ENCODE assay signal across 22 cellular contexts in the genomic region with DNA sequence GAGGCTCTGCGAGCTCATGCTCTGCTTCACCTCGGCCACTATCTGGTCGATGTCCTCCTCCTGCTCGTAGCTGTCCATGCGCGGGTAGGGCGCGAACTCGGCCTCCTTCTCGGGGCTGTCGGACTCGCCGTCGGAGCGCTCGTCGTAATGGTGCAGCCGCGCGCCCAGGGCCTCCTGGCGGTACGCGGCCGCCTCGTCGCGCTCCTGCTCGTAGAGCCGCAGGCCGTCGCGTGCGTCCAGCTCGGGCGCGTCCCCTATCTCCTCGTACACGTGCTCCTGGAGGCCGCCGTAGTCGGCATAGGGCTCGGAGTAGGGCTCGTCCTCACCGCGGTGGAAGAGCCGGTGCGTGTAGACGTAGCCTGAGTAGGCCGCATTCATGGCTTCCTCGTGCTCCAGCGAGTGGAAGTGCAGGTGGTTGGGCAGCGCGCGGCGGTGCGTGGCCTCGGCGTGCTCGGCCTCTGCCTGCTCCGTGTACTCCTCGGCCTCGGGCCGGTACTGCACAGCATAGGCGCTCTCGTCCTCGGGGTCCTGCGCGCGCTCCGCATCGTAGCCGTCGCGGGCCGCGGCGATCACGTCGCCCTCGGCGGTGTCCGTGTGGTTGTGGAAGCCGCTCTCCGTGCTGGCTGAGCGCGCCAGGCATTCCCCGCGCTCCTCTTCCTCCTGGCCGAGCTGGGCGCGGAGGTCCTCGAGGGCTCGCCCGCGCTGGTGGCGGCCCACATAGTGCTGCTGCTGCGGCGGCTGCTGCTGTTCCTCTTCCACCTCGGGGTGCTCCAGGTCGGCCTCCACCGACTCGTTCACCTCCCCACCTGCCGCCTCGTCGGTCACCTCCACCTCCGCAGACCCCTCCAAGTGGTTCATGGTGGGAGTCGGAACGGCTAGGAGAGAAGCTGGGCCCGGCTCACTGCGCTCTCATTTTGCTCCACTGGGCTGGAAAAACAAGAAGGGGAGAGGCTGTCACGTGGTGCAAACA.
"Had no signal": no experiment of that assay in that cellular context is flagged by ENCODE, and none has a peak within 500 bp of the region (broad histone marks: within the 10 kb centered on the region; RNA-seq: fewer than 3 reads in every experiment).

No MANE protein-coding gene starts in this region.

- H3K36me3 ChIP-seq: brain microvascular endothelial cell, cardiac muscle cell had no signal

- H3K4me3 Mint-ChIP-seq: activated CD4-positive, alpha-beta memory T cell treated with anti-CD3 and anti-CD28 coated beads for 36 hours; activated CD4-positive, alpha-beta T cell treated with anti-CD3 and anti-CD28 coated beads, Interleukin-2, amount 10 ng/mL, durations not matched to agents 7 days and 5 days; activated naive CD4-positive, alpha-beta T cell treated with anti-CD3 and anti-CD28 coated beads, Interleukin-2, amount 10 ng/mL, durations not matched to agents 7 days and 5 days; activated naive CD8-positive, alpha-beta T cell treated with anti-CD3 and anti-CD28 coated beads for 36 hours; activated T-cell treated with anti-CD3 and anti-CD28 coated beads, Interleukin-2, amount 50 U/mL, for 4 hours; T-helper 1 cell treated with Interleukin-12 subunit alpha and Interleukin-12 subunit beta and Interleukin-4 antibody, amounts not matched to agents 30 μg/mL and 1 μg/mL, for 36 hours had no signal

- H3K27me3 ChIP-seq: brain microvascular endothelial cell, cardiac muscle cell had no signal

- H3K27ac Mint-ChIP-seq: activated CD4-positive, alpha-beta memory T cell treated with anti-CD3 and anti-CD28 coated beads for 36 hours; activated CD4-positive, alpha-beta T cell treated with anti-CD3 and anti-CD28 coated beads, Interleukin-2, amount 10 ng/mL, durations not matched to agents 7 days and 5 days; activated naive CD4-positive, alpha-beta T cell treated with anti-CD3 and anti-CD28 coated beads, Interleukin-2, amount 10 ng/mL, durations not matched to agents 7 days and 5 days; activated naive CD8-positive, alpha-beta T cell treated with anti-CD3 and anti-CD28 coated beads for 36 hours; T-helper 1 cell treated with Interleukin-12 subunit alpha and Interleukin-12 subunit beta and Interleukin-4 antibody, amounts not matched to agents 30 μg/mL and 1 μg/mL, for 36 hours had no signal

- H3K4me1 Mint-ChIP-seq: activated naive CD8-positive, alpha-beta T cell treated with anti-CD3 and anti-CD28 coated beads for 36 hours had no signal

- H3K9me3 Mint-ChIP-seq: activated T-cell treated with anti-CD3 and anti-CD28 coated beads, Interleukin-2, amount 50 U/mL, for 4 hours had no signal

- DNase-seq: activated CD4-positive, alpha-beta memory T cell treated with anti-CD3 and anti-CD28 coated beads for 36 hours; activated CD4-positive, alpha-beta T cell treated with anti-CD3 and anti-CD28 coated beads, Interleukin-2, amount 10 ng/mL, durations not matched to agents 7 days and 5 days; activated CD4-positive, CD25-positive, alpha-beta regulatory T cell; activated CD8-positive, alpha-beta memory T cell treated with anti-CD3 and anti-CD28 coated beads for 24 hours; activated effector memory CD4-positive, alpha-beta T cell treated with anti-CD3 and anti-CD28 coated beads, Interleukin-2, amount 50 U/mL, for 16 hours; activated naive CD4-positive, alpha-beta T cell treated with anti-CD3 and anti-CD28 coated beads, Interleukin-2, amount 10 ng/mL, durations not matched to agents 7 days and 5 days; activated naive CD8-positive, alpha-beta T cell treated with anti-CD3 and anti-CD28 coated beads for 36 hours; activated T-cell treated with anti-CD3 and anti-CD28 coated beads, Interleukin-2, amount 50 U/mL, for 4 hours; brain microvascular endothelial cell; Karpas-422; MM.1S; NCI-H1105; NCI-H1436; NCI-H187; NCI-H2081; NCI-H510A treated with DMSO at 0.1 percent for 48 hours; NCI-H69; NK-92 treated with Interleukin-12 subunit alpha and Interleukin-12 subunit beta, amount 100 ng/mL, for 24 hours; SHP77 treated with DMSO at 0.1 percent for 48 hours had no signal

- H3K4me3 ChIP-seq: cardiac muscle cell had no signal

- H3K36me3 Mint-ChIP-seq: activated CD4-positive, alpha-beta memory T cell treated with anti-CD3 and anti-CD28 coated beads for 36 hours; activated naive CD4-positive, alpha-beta T cell treated with anti-CD3 and anti-CD28 coated beads, Interleukin-2, amount 10 ng/mL, durations not matched to agents 7 days and 5 days had no signal

- FAIRE-seq: RCC 7860 had no signal

- H3K27me3 Mint-ChIP-seq: activated CD4-positive, alpha-beta memory T cell treated with anti-CD3 and anti-CD28 coated beads for 36 hours; activated CD4-positive, alpha-beta T cell treated with anti-CD3 and anti-CD28 coated beads, Interleukin-2, amount 10 ng/mL, durations not matched to agents 7 days and 5 days; activated naive CD4-positive, alpha-beta T cell treated with anti-CD3 and anti-CD28 coated beads, Interleukin-2, amount 10 ng/mL, durations not matched to agents 7 days and 5 days had no signal
